7 cellular contexts compared by ENCODE assay signal in genomic region chr5:8050616-8051015, GRCh38.
"Had no signal": no experiment of that assay in that cellular context is flagged by ENCODE, and none has a peak within 500 bp of the region (broad histone marks: within the 10 kb centered on the region; RNA-seq: fewer than 3 reads in every experiment).

No MANE protein-coding gene starts in this region.

- H3K4me2 ChIP-seq: KMS-11 had no signal

- H3K4me1 Mint-ChIP-seq: IgD-negative memory B cell had no signal

- H3K27ac ChIP-seq: HL-60, KMS-11 had no signal

- H3K9ac ChIP-seq: KMS-11 had no signal

- H3K27me3 Mint-ChIP-seq: IgD-negative memory B cell had no signal

- FAIRE-seq: HTR-8/SVneo had no signal

- DNase-seq: Karpas-422, KBM-7, KG1 had no signal

- H3K36me3 Mint-ChIP-seq: IgD-negative memory B cell had no signal

- H3K27ac Mint-ChIP-seq: IgD-negative memory B cell had no signal

- H3K9me3 Mint-ChIP-seq: IgD-negative memory B cell had no signal

- H3K4me3 Mint-ChIP-seq: IgD-negative memory B cell had no signal
